ENCODE assay signal across 14 cellular contexts in the genomic region with DNA sequence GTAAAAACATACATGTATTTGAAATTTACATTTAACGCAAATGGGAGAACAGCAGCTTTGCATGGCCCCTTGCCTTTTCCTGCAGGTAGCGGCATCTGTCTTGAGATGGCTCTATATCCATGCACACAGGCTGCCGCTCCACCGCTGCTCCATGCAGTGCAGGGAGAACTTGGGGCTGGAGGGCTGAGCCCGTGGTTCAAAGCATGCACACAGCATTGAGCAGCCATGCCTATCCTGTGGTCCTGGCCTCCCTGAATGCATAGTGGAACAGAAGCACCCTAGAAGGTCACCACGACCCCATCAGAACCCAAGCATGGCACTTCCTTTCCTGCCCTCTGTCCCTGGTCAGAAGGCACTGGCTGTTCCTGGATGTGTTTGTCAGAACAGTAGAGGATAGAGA. TPM values are rescaled to one million over a fixed set of nuclear protein-coding genes. Genes with fewer than 3 reads are reported as not detected.
DNase-seq lines count a peak whose midpoint lies in the region; ATAC-seq and TF ChIP-seq lines count a peak whose summit lies in the region.
"Had no signal": no experiment of that assay in that cellular context is flagged by ENCODE, and none has a peak within 500 bp of the region (broad histone marks: within the 10 kb centered on the region; RNA-seq: fewer than 3 reads in every experiment).

No MANE protein-coding gene starts in this region.

- intact Hi-C loops in spleen (cut with DNase I; ENCODE audit: low total_unique reads): no loop called here
- intact Hi-C loops in natural killer cell (cut with micrococcal nuclease): no loop called here

- TF ChIP-seq POLR2A in spleen (IDR thresholded peaks at IDR 0.05): no peak

- TF ChIP-seq CTCF in spleen (IDR thresholded peaks at IDR 0.05 in 8 of 11, conservative IDR thresholded peaks at IDR 0.05 in 3 of 11) (no peak), natural killer cell (IDR thresholded peaks at IDR 0.05) (no peak)

- no peak overlapping the region for H3K4me3 Mint-ChIP-seq in natural killer cell
- H3K4me3 Mint-ChIP-seq: CD4-positive, CD25-positive, alpha-beta regulatory T cell; H9 had no signal

- H3K4me1 ChIP-seq in spleen: peaks cover 3 to 10% (median 6%) of the 10 kb centered on the region in 6 donors

- H3K36me3 Mint-ChIP-seq in natural killer cell: no peaks in the 10 kb centered on the region
- H3K36me3 Mint-ChIP-seq: CD4-positive, CD25-positive, alpha-beta regulatory T cell had no signal

- no peaks in the 10 kb centered on the region for H3K36me3 ChIP-seq in spleen
- H3K36me3 ChIP-seq: BLaER1 treated with 17β-estradiol and CSF1 and Interleukin-3, amounts not matched to agents 10 nM and 100 nM had no signal

- no peak overlapping the region for H3K4me3 ChIP-seq in spleen
- H3K4me3 ChIP-seq: BLaER1 treated with 17β-estradiol and CSF1 and Interleukin-3, amounts not matched to agents 10 nM and 100 nM; GM12878 had no signal

- H3K27me3 Mint-ChIP-seq in natural killer cell (ENCODE audit: low read depth in 2 of 2): peaks cover 0 to 4% of the 10 kb centered on the region in 2 donors
- H3K27me3 Mint-ChIP-seq: CD4-positive, CD25-positive, alpha-beta regulatory T cell had no signal

- no peak overlapping the region for H3K27ac Mint-ChIP-seq in natural killer cell
- H3K27ac Mint-ChIP-seq: CD4-positive, CD25-positive, alpha-beta regulatory T cell; H9 had no signal

- no peaks in the 10 kb centered on the region for H3K9me3 ChIP-seq in spleen
- H3K9me3 ChIP-seq: BLaER1 treated with 17β-estradiol and CSF1 and Interleukin-3, amounts not matched to agents 10 nM and 100 nM had no signal

- DNase-seq in activated effector memory CD4-positive, alpha-beta T cell treated with anti-CD3 and anti-CD28 coated beads, Interleukin-2, amount 50 U/mL, for 16 hours: peak; percentile 53
- no peak for DNase-seq in activated effector memory CD4-positive, alpha-beta T cell treated with Interleukin-2 at 50 U/mL for 16 hours
- DNase-seq in left lobe of liver (ENCODE audit: low spot score) (peak; percentile 33), spleen (peak; percentile 69), natural killer cell (no peak), T-helper 1 cell (no peak), activated gamma-delta T cell treated with Interleukin-2 at 50 U/mL for 16 hours (no peak)
- DNase-seq: ACHN; CD4-positive, CD25-positive, alpha-beta regulatory T cell; DMS79; GOT3; H9 had no signal

- H3K9me3 Mint-ChIP-seq in natural killer cell: no peaks in the 10 kb centered on the region
- H3K9me3 Mint-ChIP-seq: CD4-positive, CD25-positive, alpha-beta regulatory T cell had no signal

- no peak overlapping the region for H3K27ac ChIP-seq in spleen
- H3K27ac ChIP-seq: BLaER1 treated with 17β-estradiol and CSF1 and Interleukin-3, amounts not matched to agents 10 nM and 100 nM had no signal

- ATAC-seq in left lobe of liver: no peak
- no peak for ATAC-seq in natural killer cell
- ATAC-seq: GM12878 had no signal

- peaks cover 19 to 24% of the 10 kb centered on the region in 2 donors for H3K4me1 Mint-ChIP-seq in natural killer cell

- no peaks in the 10 kb centered on the region for H3K27me3 ChIP-seq in spleen (replicated peaks in 1 of 7)
- H3K27me3 ChIP-seq: BLaER1 treated with 17β-estradiol and CSF1 and Interleukin-3, amounts not matched to agents 10 nM and 100 nM had no signal

- 81 to 94% (median 89%) methylated on average over 5 to 6 of the region's 6 CpGs for WGBS in spleen, 5 donors

RNA-seq across cellular contexts. Expression of gene TP53I11, which starts 35.0 kb away (rescaled TPM):
- 8.7 TPM for total RNA-seq in left lobe of liver
- total RNA-seq in spleen: 100 to 1,000 TPM in 5 of 7 donors, 10 to 100 TPM in 2; 80.1 to 169 (median 110) TPM
- polyA plus RNA-seq in spleen: 10 to 100 TPM; 10.2 to 48.0 (median 11.6) TPM
- total RNA-seq in natural killer cell: 10 to 100 TPM in 1 of 3 donors, 1 to 10 TPM in 2; 3.7 to 13.9 (median 9.2) TPM

Comparison
In these comparisons a context has a peak if more than half of its experiments do, and no peak if none do; other contexts are left out.
1. DNase-seq: peak in activated effector memory CD4-positive, alpha-beta T cell treated with anti-CD3 and anti-CD28 coated beads, Interleukin-2, amount 50 U/mL, for 16 hours (single experiment), left lobe of liver (single experiment) and spleen (single experiment); none in activated effector memory CD4-positive, alpha-beta T cell treated with Interleukin-2 at 50 U/mL for 16 hours (single experiment), natural killer cell (single experiment), T-helper 1 cell (0 of 5) and activated gamma-delta T cell treated with Interleukin-2 at 50 U/mL for 16 hours (single experiment).